ENCODE assay signal across 34 cellular contexts in the genomic region with DNA sequence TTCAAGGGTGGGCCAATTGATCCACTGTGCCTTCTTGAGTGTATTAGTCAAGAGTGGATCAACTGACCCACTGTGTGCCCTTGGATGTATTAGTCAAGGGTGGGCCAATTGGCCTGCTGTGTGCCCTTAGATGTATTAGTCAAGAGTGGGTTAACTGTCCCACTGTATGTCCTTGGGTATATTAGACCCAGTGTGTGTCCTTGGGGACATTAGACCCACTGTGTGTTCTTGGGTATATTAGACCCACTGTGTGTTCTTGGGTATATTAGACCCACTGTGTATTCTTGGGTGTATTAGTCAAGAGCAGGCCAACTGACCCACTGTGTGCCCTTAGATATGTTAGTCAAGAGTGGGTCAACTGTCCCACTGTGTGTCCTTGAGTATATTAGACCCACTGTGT.
"Had no signal": no experiment of that assay in that cellular context is flagged by ENCODE, and none has a peak within 500 bp of the region (broad histone marks: within the 10 kb centered on the region; RNA-seq: fewer than 3 reads in every experiment).

No MANE protein-coding gene starts in this region.

- H3K4me1 ChIP-seq: ascending aorta, body of pancreas, breast epithelium had no signal

- ATAC-seq: activated naive CD4-positive, alpha-beta T cell treated with anti-CD3 and anti-CD28 coated beads, Interleukin-2, amount 50 U/mL, for 72 hours; activated naive CD8-positive, alpha-beta T cell treated with anti-CD3 and anti-CD28 coated beads, Interleukin-2, amount 50 U/mL, for 24 hours; activated T-cell treated with anti-CD3 and anti-CD28 coated beads, Interleukin-2, amount 50 U/mL, for 4 hours; activated T-cell treated with anti-CD3 and anti-CD28 coated beads, Interleukin-2, amount 50 U/mL, for 72 hours; activated T-helper 17 cell treated with anti-CD3 and anti-CD28 coated beads, Interleukin-2, amount 50 U/mL, for 72 hours; body of pancreas had no signal

- DNase-seq: activated effector memory CD4-positive, alpha-beta T cell treated with anti-CD3 and anti-CD28 coated beads, Interleukin-2, amount 50 U/mL, for 16 hours; activated effector memory CD4-positive, alpha-beta T cell treated with Interleukin-2 at 50 U/mL for 16 hours; activated gamma-delta T cell; activated gamma-delta T cell treated with Interleukin-2 at 50 U/mL for 16 hours; activated naive CD4-positive, alpha-beta T cell; activated naive CD4-positive, alpha-beta T cell treated with anti-CD3 and anti-CD28 coated beads for 36 hours; activated naive CD4-positive, alpha-beta T cell treated with anti-CD3 and anti-CD28 coated beads, Interleukin-2, amount 10 ng/mL, durations not matched to agents 7 days and 5 days; activated naive CD4-positive, alpha-beta T cell treated with anti-CD3 and anti-CD28 coated beads, Interleukin-2, amount 50 U/mL, for 16 hours; activated naive CD4-positive, alpha-beta T cell treated with Interleukin-2 at 50 U/mL for 16 hours; activated naive CD8-positive, alpha-beta T cell treated with anti-CD3 and anti-CD28 coated beads for 36 hours; activated naive CD8-positive, alpha-beta T cell treated with anti-CD3 and anti-CD28 coated beads, Interleukin-2, amount 10 ng/mL, durations not matched to agents 7 days and 5 days; activated naive CD8-positive, alpha-beta T cell treated with anti-CD3 and anti-CD28 coated beads, Interleukin-2, amount 50 U/mL, for 24 hours; activated T-cell treated with anti-CD3 and anti-CD28 coated beads, Interleukin-2, amount 50 U/mL, for 1 hour; activated T-cell treated with anti-CD3 and anti-CD28 coated beads, Interleukin-2, amount 50 U/mL, for 24 hours; activated T-cell treated with anti-CD3 and anti-CD28 coated beads, Interleukin-2, amount 50 U/mL, for 4 hours; activated T-cell treated with anti-CD3 and anti-CD28 coated beads, Interleukin-2, amount 50 U/mL, for 48 hours; activated T-cell treated with anti-CD3 and anti-CD28 coated beads, Interleukin-2, amount 50 U/mL, for 72 hours; adrenal gland; amniotic stem cell; amygdala; anterior cingulate cortex; aorta; body of pancreas; brain microvascular endothelial cell; caudate nucleus; central memory CD4-positive, alpha-beta T cell; cerebellar nuclear complex had no signal

- H3K27me3 ChIP-seq: adrenal gland, ascending aorta, body of pancreas, brain microvascular endothelial cell had no signal

- H3K9me3 ChIP-seq: adrenal gland, ascending aorta, body of pancreas, breast epithelium had no signal

- FAIRE-seq: astrocyte, bronchial epithelial cell had no signal

- H3K27ac ChIP-seq: adrenal gland, ascending aorta, body of pancreas, brain microvascular endothelial cell, breast epithelium, cardiac muscle cell had no signal

- H3K4me3 ChIP-seq: adrenal gland, ascending aorta, body of pancreas, breast epithelium, cardiac muscle cell had no signal

- H3K36me3 ChIP-seq: adrenal gland, ascending aorta, brain microvascular endothelial cell, breast epithelium, cardiac muscle cell had no signal
